28 cellular contexts compared by ENCODE assay signal in genomic region chr14:99633141-99633540, GRCh38. TPM values are rescaled to one million over a fixed set of nuclear protein-coding genes. Genes with fewer than 3 reads are reported as not detected.
"Had no signal": no experiment of that assay in that cellular context is flagged by ENCODE, and none has a peak within 500 bp of the region (broad histone marks: within the 10 kb centered on the region; RNA-seq: fewer than 3 reads in every experiment).

No MANE protein-coding gene starts in this region.

- H3K27me3 ChIP-seq: Peyer's patch had no signal

- H3K9me3 ChIP-seq: Peyer's patch, SJCRH30, SK-N-SH had no signal

- H3K27ac ChIP-seq: Peyer's patch, RWPE1, SJCRH30 had no signal

- H3K36me3 ChIP-seq: Peyer's patch, SJCRH30 had no signal

- H3K27ac Mint-ChIP-seq: activated CD4-positive, alpha-beta memory T cell treated with anti-CD3 and anti-CD28 coated beads for 36 hours; activated CD4-positive, alpha-beta T cell treated with anti-CD3 and anti-CD28 coated beads, Interleukin-2, amount 10 ng/mL, durations not matched to agents 24 days and 14 days; activated naive CD4-positive, alpha-beta T cell treated with anti-CD3 and anti-CD28 coated beads for 36 hours; activated naive CD8-positive, alpha-beta T cell treated with anti-CD3 and anti-CD28 coated beads for 36 hours; activated T-helper 17 cell treated with anti-CD3 and anti-CD28 coated beads, Interleukin-2, amount 50 U/mL, for 72 hours had no signal

- H3K36me3 Mint-ChIP-seq: activated CD4-positive, alpha-beta memory T cell treated with anti-CD3 and anti-CD28 coated beads for 36 hours; activated naive CD8-positive, alpha-beta T cell treated with anti-CD3 and anti-CD28 coated beads for 36 hours had no signal

- H3K4me1 Mint-ChIP-seq: activated T-helper 17 cell treated with anti-CD3 and anti-CD28 coated beads, Interleukin-2, amount 50 U/mL, for 72 hours had no signal

- H3K9me3 Mint-ChIP-seq: activated CD4-positive, alpha-beta memory T cell treated with anti-CD3 and anti-CD28 coated beads for 36 hours; activated CD4-positive, alpha-beta T cell treated with anti-CD3 and anti-CD28 coated beads, Interleukin-2, amount 10 ng/mL, durations not matched to agents 24 days and 14 days; activated naive CD4-positive, alpha-beta T cell treated with anti-CD3 and anti-CD28 coated beads for 36 hours; activated naive CD8-positive, alpha-beta T cell treated with anti-CD3 and anti-CD28 coated beads for 36 hours; activated T-helper 17 cell treated with anti-CD3 and anti-CD28 coated beads, Interleukin-2, amount 50 U/mL, for 72 hours had no signal

- H3K4me3 ChIP-seq: Peyer's patch, SJCRH30 had no signal

- H3K4me3 Mint-ChIP-seq: activated CD4-positive, alpha-beta memory T cell treated with anti-CD3 and anti-CD28 coated beads for 36 hours; activated CD4-positive, alpha-beta T cell treated with anti-CD3 and anti-CD28 coated beads, Interleukin-2, amount 10 ng/mL, durations not matched to agents 24 days and 14 days; activated naive CD4-positive, alpha-beta T cell treated with anti-CD3 and anti-CD28 coated beads for 36 hours; activated naive CD8-positive, alpha-beta T cell treated with anti-CD3 and anti-CD28 coated beads for 36 hours; activated T-helper 17 cell treated with anti-CD3 and anti-CD28 coated beads, Interleukin-2, amount 50 U/mL, for 72 hours had no signal

- ATAC-seq: activated T-helper 17 cell treated with anti-CD3 and anti-CD28 coated beads, Interleukin-2, amount 50 U/mL, for 72 hours had no signal

- H3K9ac ChIP-seq: SK-N-SH had no signal

- H3K4me2 ChIP-seq: SK-N-SH had no signal

- H3K4me1 ChIP-seq: Peyer's patch had no signal

- DNase-seq: activated CD4-positive, alpha-beta memory T cell treated with anti-CD3 and anti-CD28 coated beads for 36 hours; activated CD4-positive, alpha-beta T cell treated with anti-CD3 and anti-CD28 coated beads, Interleukin-2, amount 10 ng/mL, durations not matched to agents 24 days and 14 days; activated CD4-positive, CD25-positive, alpha-beta regulatory T cell treated with anti-CD3 and anti-CD28 coated beads, Interleukin-2, amount 50 U/mL, for 72 hours; activated CD8-positive, alpha-beta memory T cell treated with anti-CD3 and anti-CD28 coated beads for 24 hours; activated gamma-delta T cell; activated naive CD4-positive, alpha-beta T cell treated with anti-CD3 and anti-CD28 coated beads for 36 hours; activated naive CD8-positive, alpha-beta T cell treated with anti-CD3 and anti-CD28 coated beads for 36 hours; activated T-cell treated with anti-CD3 and anti-CD28 coated beads for 4 hours; activated T-cell treated with anti-CD3 and anti-CD28 coated beads, Interleukin-2, amount 50 U/mL, for 48 hours; caudate nucleus; KG1; NCI-H1092 treated with DMSO at 0.1 percent for 48 hours; NCI-H1417 treated with DMSO at 0.1 percent for 48 hours; NCI-H2029; NCI-H2107; NCI-H226; NCI-H510A; NCI-H526 treated with DMSO at 0.1 percent for 48 hours; NCI-H82; Peyer's patch; Right ventricle myocardium superior; SJCRH30; SK-N-SH; T-helper 1 cell had no signal

RNA-seq across cellular contexts. Expression of gene HHIPL1, which starts 11.8 kb away (rescaled TPM):
- total RNA-seq: activated CD4-positive, alpha-beta T cell treated with anti-CD3 and anti-CD28 coated beads, Interleukin-2, amount 10 ng/mL, durations not matched to agents 24 days and 14 days; MCF 10A; SJCRH30; T-helper 2 cell treated with Interferon-gamma antibody and Interleukin-4, amounts not matched to agents 100 ng/mL and 5 ng/mL, for 36 hours had no signal
